Comparison of ENCODE assay signal across 24 cellular contexts in genomic region chr3:14976317-14976716, GRCh38. TPM values are rescaled to one million over a fixed set of nuclear protein-coding genes. Genes with fewer than 3 reads are reported as not detected.
DNase-seq lines count a peak whose midpoint lies in the region; TF ChIP-seq lines count a peak whose summit lies in the region.
"Had no signal": no experiment of that assay in that cellular context is flagged by ENCODE, and none has a peak within 500 bp of the region (broad histone marks: within the 10 kb centered on the region; RNA-seq: fewer than 3 reads in every experiment).

No MANE protein-coding gene starts in this region.

- no peak overlapping the region for H3K9ac ChIP-seq in mesenchymal stem cell (ENCODE audit: low read length)

- H3K27me3 ChIP-seq in A673 (replicated peaks; ENCODE audit: insufficient read depth, low read depth, low read length, poor library complexity) (no peaks in the 10 kb centered on the region), mesenchymal stem cell (ENCODE audit: control insufficient read depth in 1 of 2, insufficient read depth in 1 of 2, low read length in 2 of 2) (no peaks in the 10 kb centered on the region)
- H3K27me3 ChIP-seq: MG63, transverse colon had no signal

- H3K4me1 ChIP-seq in A673 (ENCODE audit: insufficient read depth, low read length, poor library complexity, severe bottlenecking) (peaks cover 22% of the 10 kb centered on the region), mesodermal cell (ENCODE audit: control insufficient read depth, insufficient read depth, low read length, poor library complexity, severe bottlenecking) (peaks cover 6% of the 10 kb centered on the region), mesenchymal stem cell (ENCODE audit: control insufficient read depth, insufficient read depth, low read depth, low read length) (no peaks in the 10 kb centered on the region)

- TF ChIP-seq CTCF in A673 (conservative IDR thresholded peaks at IDR 0.05; ENCODE audit: low read depth, low read length) (no peak), choroid plexus epithelial cell (conservative IDR thresholded peaks at IDR 0.05; ENCODE audit: low read depth, low read length) (no peak)

- H3K4me3 ChIP-seq in A673 (ENCODE audit: low read depth, low read length, poor library complexity, severe bottlenecking) (no peak overlapping the region), choroid plexus epithelial cell (ENCODE audit: low read depth, low read length) (no peak overlapping the region), mesodermal cell (ENCODE audit: extremely low read depth, insufficient read depth, low read length, poor library complexity, severe bottlenecking) (no peak overlapping the region), mesenchymal stem cell (ENCODE audit: insufficient read depth in 1 of 2, low read depth in 1 of 2, low read length in 2 of 2) (no peak overlapping the region)
- H3K4me3 ChIP-seq: GM12878, lung, MG63, transverse colon had no signal

- H2BK120ac ChIP-seq in mesenchymal stem cell (ENCODE audit: low read depth, low read length), result no peak overlapping the region

- H3K27ac ChIP-seq in A673 (ENCODE audit: low read depth, low read length, poor library complexity, severe bottlenecking) (peak overlapping the region; percentile 43), mesodermal cell (ENCODE audit: low read depth, low read length, severe bottlenecking) (peak overlapping the region; percentile 16), mesenchymal stem cell (ENCODE audit: low read length, poor library complexity, severe bottlenecking) (no peak overlapping the region)

- H2BK5ac ChIP-seq in mesenchymal stem cell (ENCODE audit: low read depth, low read length, poor library complexity, severe bottlenecking), result no peak overlapping the region

- H3K9me3 ChIP-seq in A673 (ENCODE audit: low read depth, low read length, poor library complexity, severe bottlenecking), result peaks cover 11% of the 10 kb centered on the region
- H3K9me3 ChIP-seq in mesodermal cell (ENCODE audit: control insufficient read depth, low read length), result peaks cover 8% of the 10 kb centered on the region
- H3K9me3 ChIP-seq in mesenchymal stem cell (ENCODE audit: control insufficient read depth, low read length), result no peaks in the 10 kb centered on the region
- H3K9me3 ChIP-seq: MG63, transverse colon had no signal

- no peak overlapping the region for H2AK5ac ChIP-seq in mesenchymal stem cell (ENCODE audit: low read length, severe bottlenecking)

- H4K91ac ChIP-seq in mesenchymal stem cell (ENCODE audit: low read length), result no peak overlapping the region

- BruUV-seq in A673 (replicated peaks; lab: Mats Ljungman, UMichigan), result no TSS peak

- H4K8ac ChIP-seq in mesenchymal stem cell (ENCODE audit: low read length), result no peak overlapping the region

- peaks cover 21% of the 10 kb centered on the region for H3K36me3 ChIP-seq in A673 (ENCODE audit: insufficient read depth, low read length, poor library complexity, severe bottlenecking)
- H3K36me3 ChIP-seq in mesodermal cell (ENCODE audit: control insufficient read depth, insufficient read depth, low read length), result peaks cover 50% of the 10 kb centered on the region
- H3K36me3 ChIP-seq in mesenchymal stem cell (ENCODE audit: control insufficient read depth in 1 of 2, insufficient read depth in 2 of 2, low read depth in 1 of 2, low read length in 2 of 2), result peaks cover 13 to 22% of the 10 kb centered on the region in 2 experiments

- H3K79me1 ChIP-seq in mesenchymal stem cell (replicated peaks; ENCODE audit: low read length, poor library complexity, severe bottlenecking), result peaks cover 27% of the 10 kb centered on the region

- no peak overlapping the region for H2AFZ ChIP-seq in mesenchymal stem cell (ENCODE audit: low read depth, low read length)

- H3K18ac ChIP-seq in mesenchymal stem cell (ENCODE audit: low read depth in 1 of 2, low read length in 2 of 2), result no peak overlapping the region

- intact Hi-C loops in A673 (cut with micrococcal nuclease; ENCODE audit: unreplicated experiment), result no loop called here
- intact Hi-C loops in head of caudate nucleus (cut with DNase I), result no loop called here

- H2BK12ac ChIP-seq in mesenchymal stem cell (ENCODE audit: low read length in 2 of 2), result no peak overlapping the region

- POLR2A ChIA-PET in A673 (lab: Charles Lee; ENCODE audit: low non-redundant PET), result no interaction called here

- peak; percentile 42 for DNase-seq in A673 (ENCODE audit: low spot score)
- peak; percentile 47 for DNase-seq in COLO829 (ENCODE audit: low spot score)
- peak; percentile 26 for DNase-seq in choroid plexus epithelial cell (ENCODE audit: low read depth)
- DNase-seq in head of caudate nucleus, result no peak
- DNase-seq in kidney glomerular epithelial cell (lab: John Stamatoyannopoulos, UW), result no peak
- no peak for DNase-seq in mesenchymal stem cell
- no peak for DNase-seq in NCI-H748 (lab: John Stamatoyannopoulos, UW; ENCODE audit: unreplicated experiment)
- DNase-seq: activated CD4-positive, CD25-positive, alpha-beta regulatory T cell; activated CD8-positive, alpha-beta T cell treated with anti-CD3 and anti-CD28 coated beads for 36 hours; activated T-cell treated with anti-CD3 and anti-CD28 coated beads, Interleukin-2, amount 50 U/mL, for 48 hours; DMS79; effector memory CD4-positive, alpha-beta T cell; MG63; NCI-H1694 treated with DMSO at 0.1 percent for 48 hours; PC-3; posterior cingulate gyrus; SIG-M5; stimulated activated CD4-positive, alpha-beta T cell treated with anti-CD3 and anti-CD28 coated beads, Interleukin-2, amount 100 ng/mL, for 24 hours; stimulated activated naive CD8-positive, alpha-beta T cell treated with anti-CD3 and anti-CD28 coated beads, Interleukin-15, amount 100 ng/mL, for 72 hours; T-helper 2 cell; transverse colon had no signal

- H2BK15ac ChIP-seq in mesenchymal stem cell (ENCODE audit: low read depth, poor library complexity, severe bottlenecking), result no peak overlapping the region

- H3K14ac ChIP-seq in mesenchymal stem cell (ENCODE audit: low read length in 2 of 2), result no peak overlapping the region

- no CpG with 5 or more reads among the region's 1 CpG for WGBS in mesodermal cell (ENCODE audit: insufficient coverage in 2 of 2), 2 experiments
- no CpG with 5 or more reads among the region's 1 CpG for WGBS in mesenchymal stem cell

- H3K4me2 ChIP-seq in mesenchymal stem cell (ENCODE audit: low read length, poor library complexity, severe bottlenecking), result no peak overlapping the region

- H3K4ac ChIP-seq in mesenchymal stem cell (ENCODE audit: low read depth in 1 of 2, low read length in 2 of 2), result no peak overlapping the region

- no peak overlapping the region for H3K23ac ChIP-seq in mesenchymal stem cell (ENCODE audit: low read length in 2 of 2)

- CTCF ChIA-PET in A673 (lab: Charles Lee), result interaction anchor here (0.5 kb wide), 1 partner anchor 19 kb away, joined by 4 read pairs; no protein-coding TSS in a partner anchor

RNA-seq across cellular contexts. Expression of gene NR2C2, which starts 28.9 kb away (rescaled TPM):
- 56.5 and 56.8 TPM in 2 replicates for total RNA-seq in A673 (2021)
- polyA plus RNA-seq in mesodermal cell (2013, experiment 1 of 2), result 32.8 TPM
- polyA plus RNA-seq in mesodermal cell (2013, experiment 2 of 2), result 29.5 TPM
- 19.1 TPM for polyA plus RNA-seq in mesenchymal stem cell (2013, experiment 1 of 2)
- 17.4 TPM for polyA plus RNA-seq in mesenchymal stem cell (2013, experiment 2 of 2)

Comparison
In these comparisons a context has a peak if more than half of its experiments do, and no peak if none do; other contexts are left out.
1. DNase-seq: peak in A673 (single experiment), COLO829 (single experiment) and choroid plexus epithelial cell (single experiment); none in head of caudate nucleus (0 of 42), kidney glomerular epithelial cell (single experiment), mesenchymal stem cell (single experiment) and NCI-H748 (single experiment).